In genomic region chr5:160463775-160464465, GRCh38 we compare ENCODE assay signal across 10 cellular contexts. TPM values are rescaled to one million over a fixed set of nuclear protein-coding genes. Genes with fewer than 3 reads are reported as not detected.
DNase-seq lines count a peak whose midpoint lies in the region; ATAC-seq and TF ChIP-seq lines count a peak whose summit lies in the region.
"Had no signal": no experiment of that assay in that cellular context is flagged by ENCODE, and none has a peak within 500 bp of the region (broad histone marks: within the 10 kb centered on the region; RNA-seq: fewer than 3 reads in every experiment).

No MANE protein-coding gene starts in this region.

- DNase-seq in DMS 273 treated with DMSO at 0.1 percent for 48 hours (lab: John Stamatoyannopoulos, UW) = peak; percentile 47
- DNase-seq in IMR-90 = peak; percentile 93
- DNase-seq in activated naive CD8-positive, alpha-beta T cell treated with anti-CD3 and anti-CD28 coated beads for 36 hours = no peak
- DNase-seq in naive thymus-derived CD4-positive, alpha-beta T cell = no peak
- DNase-seq in activated CD4-positive, CD25-positive, alpha-beta regulatory T cell (lab: John Stamatoyannopoulos, UW) = no peak
- DNase-seq in NCI-H2196 (lab: John Stamatoyannopoulos, UW; ENCODE audit: unreplicated experiment) = no peak
- no peak for DNase-seq in Right ventricle myocardium superior
- DNase-seq: left lung, NCI-H1417 treated with DMSO at 0.1 percent for 48 hours had no signal

- no peak for TF ChIP-seq CTCF in IMR-90 (conservative IDR thresholded peaks at IDR 0.05; ENCODE audit: low read depth, low read length)

- peak overlapping the region; percentile 95 for H3K27ac Mint-ChIP-seq in activated naive CD8-positive, alpha-beta T cell treated with anti-CD3 and anti-CD28 coated beads for 36 hours
- H3K27ac Mint-ChIP-seq in naive thymus-derived CD4-positive, alpha-beta T cell = peak overlapping the region in 5 of 9 donors; percentile 1 to 51 (median 4)

- peak overlapping the region; percentile 23; the same call in 1 of the 2 replicates for H3K4me2 ChIP-seq in IMR-90 (ENCODE audit: low read depth, low read length)

- no peak overlapping the region for H2AFZ ChIP-seq in IMR-90 (replicated peaks; ENCODE audit: low read length, poor library complexity)

- no peak overlapping the region for H2AK5ac ChIP-seq in IMR-90 (ENCODE audit: low read depth, low read length)

- peak overlapping the region; percentile 13; the same call in 1 of the 2 replicates for H3K18ac ChIP-seq in IMR-90 (ENCODE audit: low read depth, low read length)

- no peak overlapping the region for H3K56ac ChIP-seq in IMR-90 (ENCODE audit: extremely low read depth, insufficient read depth, low read length)

- POLR2A ChIA-PET in IMR-90 (lab: Charles Lee; ENCODE audit: unreplicated experiment) = no interaction called here
- POLR2A ChIA-PET in naive thymus-derived CD4-positive, alpha-beta T cell (lab: Charles Lee) = interaction anchor here (1.0 kb wide), 1 partner anchor 46 kb away, joined by 3 read pairs; no protein-coding TSS in a partner anchor

- ATAC-seq in IMR-90 (ENCODE audit: low read depth) (peak; percentile 55), Right ventricle myocardium superior (ENCODE audit: poor library complexity) (no peak)
- no peak for ATAC-seq in naive thymus-derived CD4-positive, alpha-beta T cell
- ATAC-seq: left lung had no signal

- H3K9me1 ChIP-seq in IMR-90 (ENCODE audit: insufficient read depth, low read length) = peaks cover 3% of the 10 kb centered on the region; the same call in 1 of the 2 replicates

- H2BK5ac ChIP-seq in IMR-90 (ENCODE audit: low read depth, low read length, poor library complexity, severe bottlenecking) = no peak overlapping the region

- H3K9me3 Mint-ChIP-seq in activated naive CD8-positive, alpha-beta T cell treated with anti-CD3 and anti-CD28 coated beads for 36 hours = no peaks in the 10 kb centered on the region
- H3K9me3 Mint-ChIP-seq in naive thymus-derived CD4-positive, alpha-beta T cell = peaks cover 0 to 4% (median 0%) of the 10 kb centered on the region in 11 donors

- TF ChIP-seq POLR2A in IMR-90 (IDR thresholded peaks at IDR 0.05; ENCODE audit: low read depth, low read length) = no peak

- no peak overlapping the region; a peak in 1 of 4 replicates for H4K8ac ChIP-seq in IMR-90 (ENCODE audit: low read depth in 2 of 2, low read length in 2 of 2)

- no peak overlapping the region for H3K4me3 ChIP-seq in IMR-90 (ENCODE audit: insufficient read depth, low read depth, low read length)
- H3K4me3 ChIP-seq in naive thymus-derived CD4-positive, alpha-beta T cell (ENCODE audit: low read length) = no peak overlapping the region
- H3K4me3 ChIP-seq: coronary artery, left lung had no signal

- no peak overlapping the region for H4K91ac ChIP-seq in IMR-90 (ENCODE audit: insufficient read depth, low read depth, low read length)

- intact Hi-C loops in IMR-90 (cut with micrococcal nuclease) (no loop called here), Right ventricle myocardium superior (cut with DNase I) (no loop called here)
- intact Hi-C loops in naive thymus-derived CD4-positive, alpha-beta T cell (cut with micrococcal nuclease) = no loop called here

- H2BK15ac ChIP-seq in IMR-90 (ENCODE audit: low read depth, low read length) = peak overlapping the region; percentile 6; the same call in 1 of the 3 replicates

- no peak overlapping the region for H4K5ac ChIP-seq in IMR-90 (ENCODE audit: low read depth, low read length)

- H3K14ac ChIP-seq in IMR-90 (replicated peaks; ENCODE audit: low read depth, low read length) = no peak overlapping the region

- TF ChIP-seq RAD21 in IMR-90 (IDR thresholded peaks at IDR 0.05; ENCODE audit: low read length) = no peak

- BruUV-seq in IMR-90 (replicated peaks; lab: Mats Ljungman, UMichigan) = no TSS peak

- no peaks in the 10 kb centered on the region for H3K79me1 ChIP-seq in IMR-90 (ENCODE audit: low read depth in 1 of 2, low read length in 2 of 2)

- CTCF ChIA-PET in IMR-90 (lab: Yijun Ruan, JAX) = interaction anchor here (0.6 to 2.7 kb wide), 3 partner anchors 11 to 1001 kb away, joined by 3 to 9 read pairs (median 4); no protein-coding TSS in a partner anchor
- CTCF ChIA-PET in naive thymus-derived CD4-positive, alpha-beta T cell (lab: Charles Lee) = interaction anchor here (1.4 kb wide), 1 partner anchor 26 kb away, joined by 6 read pairs; no protein-coding TSS in a partner anchor

- dilution Hi-C loops in IMR-90 (cut with HindIII; ENCODE audit: low sequenced_read_pairs, unreplicated experiment) = no loop called here

- H2BK120ac ChIP-seq in IMR-90 (ENCODE audit: low read depth, low read length) = no peak overlapping the region

- in situ Hi-C loops in IMR-90 (cut with MboI; ENCODE audit: low sequenced_read_pairs) = no loop called here

- no peaks in the 10 kb centered on the region for H3K27me3 ChIP-seq in IMR-90 (ENCODE audit: control insufficient read depth, insufficient read depth, low read length)
- H3K27me3 ChIP-seq in naive thymus-derived CD4-positive, alpha-beta T cell (ENCODE audit: control insufficient read depth in 2 of 2, insufficient read depth in 2 of 2, low read length in 2 of 2) = no peaks in the 10 kb centered on the region

- H4K20me1 ChIP-seq in IMR-90 (ENCODE audit: insufficient read depth, low read length) = no peaks in the 10 kb centered on the region

- H3K4me3 Mint-ChIP-seq in activated naive CD8-positive, alpha-beta T cell treated with anti-CD3 and anti-CD28 coated beads for 36 hours = peak overlapping the region; percentile 15
- H3K4me3 Mint-ChIP-seq in naive thymus-derived CD4-positive, alpha-beta T cell = peak overlapping the region in 1 of 10 donors; percentile 17

- H3K27me3 Mint-ChIP-seq in activated naive CD8-positive, alpha-beta T cell treated with anti-CD3 and anti-CD28 coated beads for 36 hours = no peaks in the 10 kb centered on the region
- peaks cover 0 to 4% (median 0%) of the 10 kb centered on the region in 5 donors for H3K27me3 Mint-ChIP-seq in naive thymus-derived CD4-positive, alpha-beta T cell

- no peak overlapping the region for H2AK9ac ChIP-seq in IMR-90 (replicated peaks; ENCODE audit: low read depth, low read length, poor library complexity)

- no peak overlapping the region for H3K9ac ChIP-seq in IMR-90 (ENCODE audit: low read depth, low read length)

- H3K9me3 ChIP-seq in IMR-90 (ENCODE audit: control insufficient read depth, insufficient read depth, low read length) = no peaks in the 10 kb centered on the region
- no peaks in the 10 kb centered on the region for H3K9me3 ChIP-seq in naive thymus-derived CD4-positive, alpha-beta T cell (ENCODE audit: control insufficient read depth in 2 of 3, low read length in 3 of 3)
- H3K9me3 ChIP-seq: left lung had no signal

- no peak overlapping the region for H3K23ac ChIP-seq in IMR-90 (ENCODE audit: low read depth, low read length)

- no peak overlapping the region; the same call in 1 of the 2 replicates for H2BK20ac ChIP-seq in IMR-90 (ENCODE audit: low read depth, low read length)

- H3K4me1 Mint-ChIP-seq in activated naive CD8-positive, alpha-beta T cell treated with anti-CD3 and anti-CD28 coated beads for 36 hours = peaks cover 64% of the 10 kb centered on the region
- peaks cover 19 to 47% (median 38%) of the 10 kb centered on the region in 7 donors for H3K4me1 Mint-ChIP-seq in naive thymus-derived CD4-positive, alpha-beta T cell

- H3K27ac ChIP-seq in IMR-90 (ENCODE audit: insufficient read depth, low read length) = no peak overlapping the region
- no peak overlapping the region for H3K27ac ChIP-seq in naive thymus-derived CD4-positive, alpha-beta T cell (ENCODE audit: low read depth, low read length)
- H3K27ac ChIP-seq: coronary artery, left lung had no signal

- H3K36me3 Mint-ChIP-seq in activated naive CD8-positive, alpha-beta T cell treated with anti-CD3 and anti-CD28 coated beads for 36 hours = peaks cover 7% of the 10 kb centered on the region
- H3K36me3 Mint-ChIP-seq in naive thymus-derived CD4-positive, alpha-beta T cell = peaks cover 0 to 9% (median 0%) of the 10 kb centered on the region in 5 donors

- no peaks in the 10 kb centered on the region for H3K36me3 ChIP-seq in IMR-90 (ENCODE audit: control insufficient read depth, insufficient read depth, low read length)
- H3K36me3 ChIP-seq in naive thymus-derived CD4-positive, alpha-beta T cell (ENCODE audit: control insufficient read depth in 2 of 3, insufficient read depth in 3 of 3, low read length in 3 of 3) = no peaks in the 10 kb centered on the region
- H3K36me3 ChIP-seq: left lung had no signal

- 0 out of 2 replicates have a peak overlapping the region, but pooled peaks have one; percentile 6 for H3K4ac ChIP-seq in IMR-90 (ENCODE audit: low read depth, low read length)

- WGBS in IMR-90 (ENCODE audit: extremely low coverage in 2 of 2, insufficient read length in 1 of 2), 2 experiments = no CpG with 5 or more reads among the region's 7 CpGs

- H3K4me1 ChIP-seq in IMR-90 (ENCODE audit: control insufficient read depth, insufficient read depth, low read length) = peaks cover 14% of the 10 kb centered on the region
- H3K4me1 ChIP-seq in naive thymus-derived CD4-positive, alpha-beta T cell (ENCODE audit: control insufficient read depth in 2 of 2, insufficient read depth in 2 of 2, low read length in 2 of 2) = peaks cover 15 to 25% of the 10 kb centered on the region in 2 donors

TF ChIP-seq in IMR-90, 13 proteins besides CTCF, POLR2A, EP300 and RAD21:
- peak; percentile 99 for TF ChIP-seq CEBPB (IDR thresholded peaks at IDR 0.05; ENCODE audit: low read depth, low read length)
- no peak for TF ChIP-seq MAZ (IDR thresholded peaks at IDR 0.05; ENCODE audit: borderline replicate concordance, low read depth, low read length)

RNA-seq across cellular contexts. Expression of gene PTTG1, which starts 42.3 kb away (rescaled TPM):
- total RNA-seq in IMR-90 (2012; rRNA removed) (95.0 and 98.6 TPM in 2 replicates), Right ventricle myocardium superior (1.6 TPM)
- 118 and 229 TPM in 2 replicates for polyA plus RNA-seq in IMR-90 (2012; rRNA removed)
- 24.1 and 130 TPM in 2 replicates for polyA plus RNA-seq in IMR-90 (2012; cell fraction: cytosol; rRNA removed)
- polyA plus RNA-seq in IMR-90 (2012; cell fraction: nucleus; rRNA removed; ENCODE audit: low replicate concordance) = 6.4 and 52.4 TPM in 2 replicates
- total RNA-seq in activated naive CD8-positive, alpha-beta T cell treated with anti-CD3 and anti-CD28 coated beads for 36 hours = 100 to 1,000 TPM; 102 to 105 TPM
- total RNA-seq in naive thymus-derived CD4-positive, alpha-beta T cell = 10 to 100 TPM in 1 of 5 experiments, 1 to 10 TPM in 4; 3.8 to 97.7 (median 5.7) TPM
- 10 to 100 TPM; 10.5 to 11.8 TPM for polyA plus RNA-seq in naive thymus-derived CD4-positive, alpha-beta T cell

RNA-seq across cellular contexts. Expression of gene SLU7, which starts 45.0 kb away (rescaled TPM):
- total RNA-seq in IMR-90 (2012; rRNA removed) (34.2 and 49.7 TPM in 2 replicates), Right ventricle myocardium superior (50.1 TPM)
- polyA plus RNA-seq in IMR-90 (2012; rRNA removed) = 12.6 and 15.9 TPM in 2 replicates
- 3.2 TPM in 2 replicates for polyA plus RNA-seq in IMR-90 (2012; cell fraction: cytosol; rRNA removed)
- polyA plus RNA-seq in IMR-90 (2012; cell fraction: nucleus; rRNA removed; ENCODE audit: low replicate concordance) = 1.8 and 20.1 TPM in 2 replicates
- 10 to 100 TPM; 42.2 to 43.7 TPM for total RNA-seq in activated naive CD8-positive, alpha-beta T cell treated with anti-CD3 and anti-CD28 coated beads for 36 hours
- total RNA-seq in naive thymus-derived CD4-positive, alpha-beta T cell = 10 to 100 TPM; 53.0 to 85.3 (median 77.0) TPM
- 10 to 100 TPM; 64.1 to 78.1 TPM for polyA plus RNA-seq in naive thymus-derived CD4-positive, alpha-beta T cell

Comparison
In these comparisons a context has a peak if more than half of its experiments do, and no peak if none do; other contexts are left out.
1. DNase-seq: peak in DMS 273 treated with DMSO at 0.1 percent for 48 hours (single experiment) and IMR-90 (single experiment); none in activated naive CD8-positive, alpha-beta T cell treated with anti-CD3 and anti-CD28 coated beads for 36 hours (single experiment), naive thymus-derived CD4-positive, alpha-beta T cell (0 of 9), activated CD4-positive, CD25-positive, alpha-beta regulatory T cell (0 of 4), NCI-H2196 (single experiment) and Right ventricle myocardium superior (single experiment).